11 cellular contexts compared by ENCODE assay signal in the genomic region with DNA sequence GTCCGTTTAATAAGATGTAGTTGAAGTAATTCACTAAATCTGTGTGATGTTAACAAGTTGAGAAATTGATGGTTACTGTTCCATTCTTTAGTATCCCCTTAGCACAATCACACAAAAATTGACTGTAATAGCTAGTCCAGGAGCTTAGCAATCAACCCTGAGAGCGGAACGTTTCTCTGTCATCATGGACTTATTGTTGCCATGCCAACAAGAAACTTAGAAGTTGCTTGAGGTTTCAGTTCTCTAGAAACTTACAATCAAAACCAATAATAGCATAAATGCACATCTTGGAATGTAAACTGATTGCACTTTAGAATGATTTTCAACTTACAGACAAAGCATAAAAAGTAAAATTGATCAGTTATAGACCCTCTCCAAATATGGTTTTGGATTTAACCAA.
DNase-seq lines count a peak whose midpoint lies in the region; ATAC-seq and TF ChIP-seq lines count a peak whose summit lies in the region.
"Had no signal": no experiment of that assay in that cellular context is flagged by ENCODE, and none has a peak within 500 bp of the region (broad histone marks: within the 10 kb centered on the region; RNA-seq: fewer than 3 reads in every experiment).

No MANE protein-coding gene starts in this region.

- H4K20me1 ChIP-seq in OCI-LY3 (ENCODE audit: insufficient read depth, low read length), result no peaks in the 10 kb centered on the region

- H3K9me3 ChIP-seq in OCI-LY3 (ENCODE audit: insufficient read depth, low read length), result no peaks in the 10 kb centered on the region; the same call in 1 of the 2 replicates
- no peaks in the 10 kb centered on the region for H3K9me3 ChIP-seq in WERI-Rb-1 (ENCODE audit: severe bottlenecking)

- no peak overlapping the region for H3K4me3 ChIP-seq in OCI-LY3 (ENCODE audit: low read length)
- H3K4me3 ChIP-seq in WERI-Rb-1 (ENCODE audit: low read depth, low read length), result no peak overlapping the region

- TF ChIP-seq CTCF in OCI-LY3 (IDR thresholded peaks at IDR 0.05; ENCODE audit: low read depth, low read length) (no peak), WERI-Rb-1 (IDR thresholded peaks at IDR 0.05; ENCODE audit: low read depth, low read length) (no peak)

- H3K9ac ChIP-seq in OCI-LY3 (ENCODE audit: low read length), result no peak overlapping the region

- H3K27me3 ChIP-seq in OCI-LY3 (ENCODE audit: low read depth, low read length) (peaks cover 9% of the 10 kb centered on the region; the same call in 1 of the 2 replicates), WERI-Rb-1 (ENCODE audit: insufficient read depth, low read depth, severe bottlenecking) (no peaks in the 10 kb centered on the region)

- H3K79me2 ChIP-seq in OCI-LY3 (ENCODE audit: low read length), result no peaks in the 10 kb centered on the region

- H2AFZ ChIP-seq in OCI-LY3 (ENCODE audit: low read depth, low read length), result no peak overlapping the region

- no peak for DNase-seq in WERI-Rb-1
- DNase-seq in activated effector memory CD4-positive, alpha-beta T cell treated with Interleukin-2 at 50 U/mL for 16 hours, result no peak
- DNase-seq in SW480 (ENCODE audit: low spot score), result no peak
- DNase-seq in NCI-H510A (lab: John Stamatoyannopoulos, UW), result no peak
- DNase-seq: effector CD4-positive, alpha-beta T cell; small intestine had no signal

- peaks cover 17% of the 10 kb centered on the region for H3K4me1 ChIP-seq in OCI-LY3 (ENCODE audit: low read length)

- no peak overlapping the region for H3K27ac ChIP-seq in OCI-LY3 (ENCODE audit: low read length)
- H3K27ac ChIP-seq in WERI-Rb-1, result no peak overlapping the region

- ATAC-seq in GM18508 (IDR thresholded peaks at IDR 0.05; ENCODE audit: insufficient read depth, unreplicated experiment), result peak; percentile 62
- peak; percentile 88 for ATAC-seq in GM21390 (IDR thresholded peaks at IDR 0.05; ENCODE audit: unreplicated experiment)
- peak; percentile 71 for ATAC-seq in HG03066 (IDR thresholded peaks at IDR 0.05; ENCODE audit: low read depth, unreplicated experiment)
- ATAC-seq: WTC11 had no signal

- H3K36me3 ChIP-seq in OCI-LY3 (replicated peaks; ENCODE audit: low read depth, low read length), result no peaks in the 10 kb centered on the region
- no peaks in the 10 kb centered on the region for H3K36me3 ChIP-seq in WERI-Rb-1

- peak overlapping the region; percentile 28; the same call in 1 of the 2 replicates for H3K4me2 ChIP-seq in OCI-LY3 (ENCODE audit: low read length)
